ENCODE assay signal across 21 cellular contexts in genomic region chr12:26493656-26494055, GRCh38.
DNase-seq lines count a peak whose midpoint lies in the region; ATAC-seq, FAIRE-seq and TF ChIP-seq lines count a peak whose summit lies in the region.
"Had no signal": no experiment of that assay in that cellular context is flagged by ENCODE, and none has a peak within 500 bp of the region (broad histone marks: within the 10 kb centered on the region; RNA-seq: fewer than 3 reads in every experiment).

No MANE protein-coding gene starts in this region.

- H3K9me3 Mint-ChIP-seq in activated naive CD8-positive, alpha-beta T cell treated with anti-CD3 and anti-CD28 coated beads for 36 hours: no peaks in the 10 kb centered on the region

- H3K4me1 ChIP-seq in right lobe of liver: no peaks in the 10 kb centered on the region
- H3K4me1 ChIP-seq in HepG2 (ENCODE audit: insufficient read depth, low read length): no peaks in the 10 kb centered on the region
- H3K4me1 ChIP-seq in BE2C: no peaks in the 10 kb centered on the region
- H3K4me1 ChIP-seq: lower lobe of right lung, prostate gland, suprapubic skin had no signal

- no peak overlapping the region for H3K4me2 ChIP-seq in HepG2 (ENCODE audit: low read depth, low read length)

- FAIRE-seq in HepG2 (lab: Jason Lieb, UNC) (no peak), bronchial epithelial cell (lab: Jason Lieb, UNC) (no peak)

- H3K27ac Mint-ChIP-seq in activated naive CD8-positive, alpha-beta T cell treated with anti-CD3 and anti-CD28 coated beads for 36 hours: no peak overlapping the region
- H3K27ac Mint-ChIP-seq: activated naive CD8-positive, alpha-beta T cell treated with anti-CD3 and anti-CD28 coated beads, Interleukin-2, amount 10 ng/mL, durations not matched to agents 7 days and 5 days; brain had no signal

- intact Hi-C loops in right lobe of liver (cut with DNase I): no loop called here
- intact Hi-C loops in HepG2 (cut with micrococcal nuclease; ENCODE audit: unreplicated experiment): no loop called here

- H2AFZ ChIP-seq in HepG2 (ENCODE audit: low read length): no peak overlapping the region

- no peaks in the 10 kb centered on the region for H3K9me3 ChIP-seq in right lobe of liver
- H3K9me3 ChIP-seq in HepG2 (ENCODE audit: low read length): no peaks in the 10 kb centered on the region
- H3K9me3 ChIP-seq in BE2C: no peaks in the 10 kb centered on the region; the same call in 1 of the 2 replicates
- H3K9me3 ChIP-seq: lower lobe of right lung, prostate gland, suprapubic skin had no signal

- CTCF ChIA-PET in HepG2 (lab: Yijun Ruan, JAX; ENCODE audit: low intra/inter-chr PET ratio, low total read pairs): no interaction called here

- H3K36me3 Mint-ChIP-seq in activated naive CD8-positive, alpha-beta T cell treated with anti-CD3 and anti-CD28 coated beads for 36 hours: peaks cover 20% of the 10 kb centered on the region
- H3K36me3 Mint-ChIP-seq: brain had no signal

- no peak overlapping the region for H3K9ac ChIP-seq in HepG2 (ENCODE audit: insufficient read depth, low read depth, low read length)

- no peaks in the 10 kb centered on the region for H3K4me1 Mint-ChIP-seq in activated naive CD8-positive, alpha-beta T cell treated with anti-CD3 and anti-CD28 coated beads for 36 hours
- H3K4me1 Mint-ChIP-seq: brain had no signal

- peak in 3 of 4 donors; percentile 39 to 79 (median 47) for ATAC-seq in right lobe of liver
- no peak for ATAC-seq in HepG2
- no peak for ATAC-seq in GM18519 (IDR thresholded peaks at IDR 0.05; ENCODE audit: low FRiP score, unreplicated experiment)
- ATAC-seq: lower lobe of right lung had no signal

- no peak for TF ChIP-seq RAD21 in HepG2 (CRISPR knock-in tag; IDR thresholded peaks at IDR 0.05)

- DNase-seq in right lobe of liver (no peak), HepG2 (ENCODE audit: low spot score) (no peak), bronchial epithelial cell (ENCODE audit: low read depth) (peak; percentile 83), kidney epithelial cell (ENCODE audit: low read depth) (peak; percentile 67), BE2C (no peak), SHP77 treated with DMSO at 0.1 percent for 48 hours (lab: John Stamatoyannopoulos, UW) (no peak)
- DNase-seq in activated naive CD8-positive, alpha-beta T cell treated with anti-CD3 and anti-CD28 coated beads for 36 hours: no peak
- DNase-seq: activated naive CD8-positive, alpha-beta T cell treated with anti-CD3 and anti-CD28 coated beads, Interleukin-2, amount 10 ng/mL, durations not matched to agents 7 days and 5 days; DMS79; effector memory CD4-positive, alpha-beta T cell; head of caudate nucleus; lower lobe of right lung; MM.1S; NCI-H1436; NCI-H510A had no signal

- POLR2A ChIA-PET in HepG2 (lab: Yijun Ruan, JAX): no interaction called here

- H3K27me3 ChIP-seq in right lobe of liver (no peaks in the 10 kb centered on the region), HepG2 (ENCODE audit: control insufficient read depth in 1 of 2, insufficient read depth in 2 of 2, low read length in 2 of 2) (no peaks in the 10 kb centered on the region), bronchial epithelial cell (ENCODE audit: control insufficient read depth, insufficient read depth, low read length) (no peaks in the 10 kb centered on the region), kidney epithelial cell (ENCODE audit: control insufficient read depth, insufficient read depth, low read length) (no peaks in the 10 kb centered on the region), BE2C (no peaks in the 10 kb centered on the region)
- H3K27me3 ChIP-seq: suprapubic skin had no signal

- H4K20me1 ChIP-seq in HepG2 (ENCODE audit: insufficient read depth, low read length): 0 out of 2 replicates have a peak, but pooled peaks cover 4% of the 10 kb centered on the region

- no peak overlapping the region for H3K4me3 Mint-ChIP-seq in activated naive CD8-positive, alpha-beta T cell treated with anti-CD3 and anti-CD28 coated beads for 36 hours
- H3K4me3 Mint-ChIP-seq: activated naive CD8-positive, alpha-beta T cell treated with anti-CD3 and anti-CD28 coated beads, Interleukin-2, amount 10 ng/mL, durations not matched to agents 7 days and 5 days; brain had no signal

- H3K27me3 Mint-ChIP-seq in activated naive CD8-positive, alpha-beta T cell treated with anti-CD3 and anti-CD28 coated beads for 36 hours: no peaks in the 10 kb centered on the region
- H3K27me3 Mint-ChIP-seq: activated naive CD8-positive, alpha-beta T cell treated with anti-CD3 and anti-CD28 coated beads, Interleukin-2, amount 10 ng/mL, durations not matched to agents 7 days and 5 days; brain had no signal

- no TSS peak for BruUV-seq in HepG2 (replicated peaks; lab: Mats Ljungman, UMichigan)

- TF ChIP-seq EP300 in HepG2 (IDR thresholded peaks at IDR 0.05; ENCODE audit: low read depth in 2 of 2, low read length in 2 of 2): no peak
- TF ChIP-seq EP300 in HepG2 (CRISPR knock-in tag; IDR thresholded peaks at IDR 0.05; ENCODE audit: borderline replicate concordance): no peak

- 40% methylated on average over 3 of the region's 3 CpGs for WGBS in right lobe of liver (ENCODE audit: insufficient coverage, low coverage, low lambda C conversion rate, missing lambda C conversion rate)
- 100% methylated on average over 3 of the region's 3 CpGs for WGBS in HepG2 (ENCODE audit: low lambda C conversion rate)

- no peak overlapping the region for H3K27ac ChIP-seq in right lobe of liver
- H3K27ac ChIP-seq in HepG2 (ENCODE audit: extremely low read length, insufficient read depth, low read length): no peak overlapping the region
- H3K27ac ChIP-seq: 22Rv1, HL-60, lower lobe of right lung, prostate gland, suprapubic skin had no signal

- TF ChIP-seq CTCF in right lobe of liver (IDR thresholded peaks at IDR 0.05) (no peak), HepG2 (CRISPR knock-in tag; IDR thresholded peaks at IDR 0.05) (no peak), bronchial epithelial cell (IDR thresholded peaks at IDR 0.05; ENCODE audit: insufficient read depth, low read length, severe bottlenecking) (no peak), kidney epithelial cell (IDR thresholded peaks at IDR 0.05; ENCODE audit: insufficient read depth, low read length, poor library complexity, severe bottlenecking) (no peak), BE2C (IDR thresholded peaks at IDR 0.05; ENCODE audit: low read depth, low read length) (no peak)

- no peak for TF ChIP-seq POLR2A in right lobe of liver (IDR thresholded peaks at IDR 0.05)
- TF ChIP-seq POLR2A in HepG2 (IDR thresholded peaks at IDR 0.05; ENCODE audit: insufficient read depth in 1 of 2, low read depth in 2 of 2, low read length in 2 of 2): no peak

- H3K36me3 ChIP-seq in right lobe of liver (peaks cover 0 to 22% (median 2%) of the 10 kb centered on the region in 4 donors), HepG2 (replicated peaks in 1 of 2; ENCODE audit: control insufficient read depth in 1 of 2, insufficient read depth in 2 of 2, low read length in 2 of 2) (peaks cover 13 to 54% of the 10 kb centered on the region in 2 experiments), bronchial epithelial cell (ENCODE audit: control insufficient read depth, insufficient read depth, low read length) (peaks cover 2% of the 10 kb centered on the region), kidney epithelial cell (ENCODE audit: control insufficient read depth, insufficient read depth, low read length) (no peaks in the 10 kb centered on the region), BE2C (no peaks in the 10 kb centered on the region)
- H3K36me3 ChIP-seq: prostate gland had no signal

- in situ Hi-C loops in HepG2 (cut with HindIII; ENCODE audit: extremely low pct_ligation_motif_present, low pct_unique_long_range_greater_than_20kb): no loop called here

- H3K79me2 ChIP-seq in HepG2 (ENCODE audit: insufficient read depth, low read length): no peaks in the 10 kb centered on the region

- H3K4me3 ChIP-seq in right lobe of liver (no peak overlapping the region), HepG2 (replicated peaks in 1 of 3; ENCODE audit: insufficient read depth in 1 of 3, low read depth in 2 of 3, low read length in 3 of 3) (no peak overlapping the region), bronchial epithelial cell (ENCODE audit: low read depth, low read length) (no peak overlapping the region), kidney epithelial cell (ENCODE audit: low read depth, low read length) (no peak overlapping the region), BE2C (ENCODE audit: low read depth, low read length) (no peak overlapping the region)
- H3K4me3 ChIP-seq: lower lobe of right lung, prostate gland, suprapubic skin had no signal

TF ChIP-seq in HepG2, 621 proteins besides CTCF, POLR2A, EP300 and RAD21:
- no peak for TF ChIP-seq NFE2L2 (IDR thresholded peaks at IDR 0.05; ENCODE audit: low read length)
- TF ChIP-seq STAT6 (CRISPR knock-in tag; IDR thresholded peaks at IDR 0.05; ENCODE audit: borderline replicate concordance): no peak

Comparison
In these comparisons a context has a peak if more than half of its experiments do, and no peak if none do; other contexts are left out.
1. ATAC-seq: peak in right lobe of liver (3 of 4); none in HepG2 (single experiment) and GM18519 (single experiment).
2. DNase-seq: peak in bronchial epithelial cell (single experiment) and kidney epithelial cell (single experiment); none in right lobe of liver (0 of 3), HepG2 (single experiment), BE2C (single experiment), SHP77 treated with DMSO at 0.1 percent for 48 hours (single experiment) and activated naive CD8-positive, alpha-beta T cell treated with anti-CD3 and anti-CD28 coated beads for 36 hours (single experiment).